Comparison of ENCODE assay signal across 1 cellular context in the genomic region with DNA sequence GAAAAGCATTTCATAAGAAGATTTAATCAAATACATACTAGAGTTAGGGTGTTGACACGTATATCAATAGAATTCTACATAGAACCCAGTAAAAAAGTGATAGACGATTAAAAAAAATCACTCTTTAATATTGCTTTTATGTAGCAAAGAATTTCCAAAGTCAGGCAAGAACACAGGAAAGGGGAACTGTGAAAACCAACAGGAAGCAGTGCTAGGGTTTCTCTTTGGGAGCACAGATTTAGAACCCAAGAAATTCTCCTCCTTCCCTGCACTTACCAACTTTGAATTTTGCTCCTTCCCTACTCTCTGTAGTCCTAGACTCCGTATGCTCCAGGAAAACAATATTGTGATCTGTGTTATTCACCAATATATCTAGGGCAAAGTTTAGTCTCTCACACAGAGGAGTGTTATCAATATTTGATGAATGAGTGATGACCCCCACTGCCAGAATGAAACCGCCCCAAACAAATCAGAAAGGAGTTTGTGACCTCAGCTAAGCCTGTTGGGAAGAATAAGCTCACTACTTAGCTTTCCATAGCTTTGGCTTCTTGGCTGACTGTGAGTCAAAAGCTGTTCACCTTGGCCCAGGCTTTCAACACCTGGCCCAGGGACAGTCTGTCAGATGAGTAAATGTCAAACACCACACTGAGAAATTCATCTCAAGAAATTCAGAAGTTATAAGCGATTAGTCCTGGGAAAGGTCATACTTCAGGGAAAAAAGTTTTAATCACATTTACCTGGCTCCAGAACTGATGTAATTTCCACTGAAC.
TF ChIP-seq lines count a peak whose summit lies in the region.

No MANE protein-coding gene starts in this region.

TF ChIP-seq in GM12878, 131 proteins besides CTCF, POLR2A, EP300 and RAD21:
- TF ChIP-seq SPI1 (IDR thresholded peaks at IDR 0.05; ENCODE audit: borderline replicate concordance, insufficient read depth, low read depth, low read length) (peak; percentile 73), POU2F2 (IDR thresholded peaks at IDR 0.05; ENCODE audit: borderline replicate concordance, low read depth, low read length) (no peak)
